ENCODE assay signal across 19 cellular contexts in genomic region chr16:50838165-50838564, GRCh38.
A peak's percentile ranks its signal among the peaks of the same experiment; 100 is the strongest.
DNase-seq lines count a peak whose midpoint lies in the region; TF ChIP-seq lines count a peak whose summit lies in the region.
"Had no signal": no experiment of that assay in that cellular context is flagged by ENCODE, and none has a peak within 500 bp of the region (broad histone marks: within the 10 kb centered on the region; RNA-seq: fewer than 3 reads in every experiment).

No MANE protein-coding gene starts in this region.

- no peaks in the 10 kb centered on the region for H3K9me3 ChIP-seq in esophagus muscularis mucosa
- H3K9me3 ChIP-seq: BLaER1, esophagus squamous epithelium, Peyer's patch had no signal

- peak; percentile 40 for DNase-seq in GF-D8 (lab: John Stamatoyannopoulos, UW)
- DNase-seq in OCI-M1 (lab: John Stamatoyannopoulos, UW) = peak; percentile 42
- DNase-seq in cardiac fibroblast (ENCODE audit: low read depth in 2 of 2) = peak; percentile 5 to 26
- DNase-seq in GM13977 (ENCODE audit: low spot score) = no peak
- no peak for DNase-seq in esophagus muscularis mucosa (ENCODE audit: extremely low spot score)
- no peak for DNase-seq in stimulated activated CD4-positive, alpha-beta T cell treated with anti-CD3 and anti-CD28 coated beads, Interleukin-15, amount 100 ng/mL, for 24 hours
- DNase-seq: activated CD4-positive, alpha-beta T cell treated with anti-CD3 and anti-CD28 coated beads for 4 hours; activated naive CD4-positive, alpha-beta T cell treated with anti-CD3 and anti-CD28 coated beads, Interleukin-2, amount 50 U/mL, for 16 hours; effector memory CD4-positive, alpha-beta T cell; esophagus squamous epithelium; GOT3; mesenchymal stem cell; NCI-H1694 treated with DMSO at 0.1 percent for 48 hours; NCI-H526; Peyer's patch; stimulated activated CD4-positive, alpha-beta T cell treated with anti-CD3 and anti-CD28 coated beads, Interleukin-1b, Interleukin-23, amount 100 ng/mL, for 48 hours had no signal

- WGBS in esophagus muscularis mucosa = 56% methylated on average over 2 of the region's 2 CpGs

- TF ChIP-seq POLR2A in esophagus muscularis mucosa (IDR thresholded peaks at IDR 0.05; ENCODE audit: low read depth) = no peak

- H3K4me3 ChIP-seq in cardiac fibroblast (replicated peaks in 1 of 2; ENCODE audit: low read depth in 2 of 2, low read length in 2 of 2) (no peak overlapping the region), esophagus muscularis mucosa (no peak overlapping the region)
- H3K4me3 ChIP-seq: BLaER1, esophagus squamous epithelium, K562, Peyer's patch had no signal

- intact Hi-C loops in esophagus muscularis mucosa (cut with DNase I) = no loop called here

- peaks cover 2% of the 10 kb centered on the region for H3K27me3 ChIP-seq in layer of hippocampus (ENCODE audit: control insufficient read depth, insufficient read depth, low read length)
- H3K27me3 ChIP-seq in esophagus muscularis mucosa = peaks cover 0 to 51% (median 3%) of the 10 kb centered on the region in 4 donors
- H3K27me3 ChIP-seq: BLaER1, Peyer's patch had no signal

- no peak for TF ChIP-seq EP300 in esophagus muscularis mucosa (IDR thresholded peaks at IDR 0.05)

- TF ChIP-seq CTCF in cardiac fibroblast (IDR thresholded peaks at IDR 0.05; ENCODE audit: low read depth, low read length) (no peak), GM13977 (IDR thresholded peaks at IDR 0.05; ENCODE audit: extremely low read depth, insufficient read depth, missing control alignments) (no peak), esophagus muscularis mucosa (IDR thresholded peaks at IDR 0.05) (no peak)

- in situ Hi-C loops in GM13977 (cut with MboI; ENCODE audit: low pct_unique_long_range_greater_than_20kb, low sequenced_read_pairs, unreplicated experiment) = no loop called here

- H3K36me3 ChIP-seq in esophagus muscularis mucosa = no peaks in the 10 kb centered on the region
- H3K36me3 ChIP-seq: BLaER1, esophagus squamous epithelium, Peyer's patch had no signal

- H3K27ac ChIP-seq in layer of hippocampus (ENCODE audit: low read depth, low read length) (peak overlapping the region; percentile 99), esophagus muscularis mucosa (replicated peaks in 1 of 4) (no peak overlapping the region)
- H3K27ac ChIP-seq: BLaER1, esophagus squamous epithelium, Peyer's patch had no signal

- H3K4me1 ChIP-seq in esophagus muscularis mucosa = peaks cover 3 to 9% (median 8%) of the 10 kb centered on the region in 4 donors
- H3K4me1 ChIP-seq: BLaER1, Peyer's patch had no signal

Comparison
In these comparisons a context has a peak if more than half of its experiments do, and no peak if none do; other contexts are left out.
1. DNase-seq: peak in GF-D8 (single experiment), OCI-M1 (single experiment) and cardiac fibroblast (2 of 2); none in GM13977 (single experiment), esophagus muscularis mucosa (single experiment) and stimulated activated CD4-positive, alpha-beta T cell treated with anti-CD3 and anti-CD28 coated beads, Interleukin-15, amount 100 ng/mL, for 24 hours (single experiment).